ENCODE assay signal across 26 cellular contexts in genomic region chr17:69230939-69231338, GRCh38.
"Had no signal": no experiment of that assay in that cellular context is flagged by ENCODE, and none has a peak within 500 bp of the region (broad histone marks: within the 10 kb centered on the region; RNA-seq: fewer than 3 reads in every experiment).

No MANE protein-coding gene starts in this region.

- H3K4me1 ChIP-seq: colonic mucosa, gastrocnemius medialis, left ventricle myocardium inferior, lower lobe of right lung had no signal

- H3K36me3 ChIP-seq: colonic mucosa, esophagus squamous epithelium, heart right ventricle, left ventricle myocardium inferior, lower lobe of right lung had no signal

- DNase-seq: colonic mucosa; cortex of kidney; dermis blood vessel endothelial cell; dorsolateral prefrontal cortex; effector CD4-positive, alpha-beta T cell; effector memory CD4-positive, alpha-beta T cell; erythroblast; esophagus squamous epithelium; foreskin fibroblast; foreskin melanocyte; gastrocnemius medialis; glutamatergic neuron; head of caudate nucleus; heart right ventricle; hippocampal formation; left cardiac atrium; left ventricle myocardium inferior; lower lobe of right lung; mesenchymal stem cell; mucosa of descending colon had no signal

- H3K36me3 Mint-ChIP-seq: mesothelial cell of epicardium had no signal

- ATAC-seq: esophagus mucosa, gastrocnemius medialis, heart right ventricle, left cardiac atrium, lower lobe of right lung, mucosa of descending colon had no signal

- H3K9me3 ChIP-seq: colonic mucosa, lower lobe of right lung had no signal

- H3K27ac Mint-ChIP-seq: mesothelial cell of epicardium had no signal

- FAIRE-seq: endometrium, islet of Langerhans, keratinocyte had no signal

- H3K4me3 Mint-ChIP-seq: mesothelial cell of epicardium had no signal

- H3K27ac ChIP-seq: colonic mucosa, dorsolateral prefrontal cortex, epithelial cell of prostate, esophagus squamous epithelium, gastrocnemius medialis, left ventricle myocardium inferior, lower lobe of right lung had no signal

- H3K27me3 ChIP-seq: colonic mucosa, dorsolateral prefrontal cortex, esophagus squamous epithelium, gastrocnemius medialis, heart right ventricle had no signal

- H3K4me3 ChIP-seq: colonic mucosa, dorsolateral prefrontal cortex, esophagus squamous epithelium, gastrocnemius medialis, heart right ventricle, left ventricle myocardium inferior, lower lobe of right lung, mucosa of descending colon had no signal
